Comparison of ENCODE assay signal across 18 cellular contexts in genomic region chr19:28898279-28898678, GRCh38.
"Had no signal": no experiment of that assay in that cellular context is flagged by ENCODE, and none has a peak within 500 bp of the region (broad histone marks: within the 10 kb centered on the region; RNA-seq: fewer than 3 reads in every experiment).

No MANE protein-coding gene starts in this region.

- H3K36me3 ChIP-seq: suprapubic skin, transverse colon, vagina had no signal

- DNase-seq: activated CD4-positive, alpha-beta memory T cell treated with anti-CD3 and anti-CD28 coated beads for 36 hours; activated CD4-positive, alpha-beta T cell treated with anti-CD3 and anti-CD28 coated beads for 36 hours; activated CD8-positive, alpha-beta memory T cell treated with anti-CD3 and anti-CD28 coated beads, Interleukin-2, amount 10 ng/mL, durations not matched to agents 7 days and 5 days; activated T-cell treated with anti-CD3 and anti-CD28 coated beads, Interleukin-2, amount 50 U/mL, for 1 hour; effector CD4-positive, alpha-beta T cell; left colon; stimulated activated CD4-positive, alpha-beta T cell treated with anti-CD3 and anti-CD28 coated beads, Interleukin-12 subunit alpha, Interleukin-12 subunit beta, amount 100 ng/mL, for 4 hours; stimulated activated CD4-positive, alpha-beta T cell treated with anti-CD3 and anti-CD28 coated beads, Interleukin-1b, Interleukin-23, amount 100 ng/mL, for 48 hours; stimulated activated CD8-positive, alpha-beta memory T cell treated with anti-CD3 and anti-CD28 coated beads, Interleukin-4, amount 100 ng/mL, for 48 hours; stimulated activated naive CD4-positive, alpha-beta T cell treated with Interleukin-2 at 50 U/mL for 16 hours; transverse colon had no signal

- ATAC-seq: activated CD4-positive, alpha-beta T cell treated with anti-CD3 and anti-CD28 coated beads for 36 hours; activated CD8-positive, alpha-beta memory T cell treated with anti-CD3 and anti-CD28 coated beads, Interleukin-2, amount 10 ng/mL, durations not matched to agents 7 days and 5 days; left colon; WTC11 had no signal

- H3K4me3 Mint-ChIP-seq: activated CD4-positive, alpha-beta memory T cell treated with anti-CD3 and anti-CD28 coated beads for 36 hours; activated CD4-positive, alpha-beta T cell treated with anti-CD3 and anti-CD28 coated beads for 36 hours; activated CD8-positive, alpha-beta memory T cell treated with anti-CD3 and anti-CD28 coated beads, Interleukin-2, amount 10 ng/mL, durations not matched to agents 7 days and 5 days; activated naive CD4-positive, alpha-beta T cell treated with anti-CD3 and anti-CD28 coated beads, Interleukin-2, amount 50 U/mL, for 24 hours; nephron; WTC11 had no signal

- H3K27ac Mint-ChIP-seq: activated CD4-positive, alpha-beta memory T cell treated with anti-CD3 and anti-CD28 coated beads for 36 hours; activated CD4-positive, alpha-beta T cell treated with anti-CD3 and anti-CD28 coated beads for 36 hours; activated CD8-positive, alpha-beta memory T cell treated with anti-CD3 and anti-CD28 coated beads, Interleukin-2, amount 10 ng/mL, durations not matched to agents 7 days and 5 days; activated naive CD4-positive, alpha-beta T cell treated with anti-CD3 and anti-CD28 coated beads, Interleukin-2, amount 50 U/mL, for 24 hours; activated T-helper 2 cell treated with anti-CD3 and anti-CD28 coated beads, Interferon-gamma antibody, Interleukin-2, Interleukin-4, amounts not matched to agents 10 μg/mL and 5 μg/mL and 100 μg/mL, durations not matched to agents 14 hours and 24 hours and 36 hours; nephron; WTC11 had no signal

- H3K9me3 Mint-ChIP-seq: activated CD4-positive, alpha-beta memory T cell treated with anti-CD3 and anti-CD28 coated beads for 36 hours; activated naive CD4-positive, alpha-beta T cell treated with anti-CD3 and anti-CD28 coated beads, Interleukin-2, amount 50 U/mL, for 24 hours; activated T-helper 2 cell treated with anti-CD3 and anti-CD28 coated beads, Interferon-gamma antibody, Interleukin-2, Interleukin-4, amounts not matched to agents 10 μg/mL and 5 μg/mL and 100 μg/mL, durations not matched to agents 14 hours and 24 hours and 36 hours; nephron; WTC11 had no signal

- H3K4me1 ChIP-seq: suprapubic skin, transverse colon, vagina had no signal

- H3K4me1 Mint-ChIP-seq: activated CD4-positive, alpha-beta T cell treated with anti-CD3 and anti-CD28 coated beads for 36 hours; activated CD8-positive, alpha-beta memory T cell treated with anti-CD3 and anti-CD28 coated beads, Interleukin-2, amount 10 ng/mL, durations not matched to agents 7 days and 5 days; activated naive CD4-positive, alpha-beta T cell treated with anti-CD3 and anti-CD28 coated beads, Interleukin-2, amount 50 U/mL, for 24 hours; nephron had no signal

- H3K9me3 ChIP-seq: suprapubic skin, transverse colon, vagina had no signal

- H3K36me3 Mint-ChIP-seq: activated CD4-positive, alpha-beta memory T cell treated with anti-CD3 and anti-CD28 coated beads for 36 hours; activated CD8-positive, alpha-beta memory T cell treated with anti-CD3 and anti-CD28 coated beads, Interleukin-2, amount 10 ng/mL, durations not matched to agents 7 days and 5 days; activated naive CD4-positive, alpha-beta T cell treated with anti-CD3 and anti-CD28 coated beads, Interleukin-2, amount 50 U/mL, for 24 hours; WTC11 had no signal

- H3K27ac ChIP-seq: suprapubic skin, transverse colon, vagina had no signal

- H3K4me3 ChIP-seq: lung, suprapubic skin, transverse colon, vagina had no signal

- H3K27me3 ChIP-seq: suprapubic skin, transverse colon, vagina had no signal
